31 cellular contexts compared by ENCODE assay signal in genomic region chr3:159157275-159157674, GRCh38.
"Had no signal": no experiment of that assay in that cellular context is flagged by ENCODE, and none has a peak within 500 bp of the region (broad histone marks: within the 10 kb centered on the region; RNA-seq: fewer than 3 reads in every experiment).

No MANE protein-coding gene starts in this region.

- H3K27ac ChIP-seq: KMS-11 had no signal

- DNase-seq: Karpas-422, Kasumi-1, KG1, MG63, MM.1S, NCI-H1048, NCI-H1092, NCI-H1105, NCI-H1105 treated with DMSO at 0.1 percent for 48 hours, NCI-H1417, NCI-H1417 treated with DMSO at 0.1 percent for 48 hours, NCI-H1436, NCI-H146, NCI-H1694, NCI-H1694 treated with DMSO at 0.1 percent for 48 hours, NCI-H187, NCI-H187 treated with DMSO at 0.1 percent for 48 hours, NCI-H1930, NCI-H2029, NCI-H2029 treated with DMSO at 0.1 percent for 48 hours, NCI-H2107, NCI-H2171, NCI-H2171 treated with DMSO at 0.1 percent for 48 hours, NCI-H2227 treated with DMSO at 0.1 percent for 48 hours, NCI-H226, NCI-H345, NCI-H446, NCI-H446 treated with DMSO at 0.1 percent for 48 hours, NCI-H510A, NCI-H510A treated with DMSO at 0.1 percent for 48 hours had no signal

- H3K36me3 ChIP-seq: MG63 had no signal

- H3K4me3 ChIP-seq: MG63 had no signal

- H3K27me3 ChIP-seq: MG63 had no signal

- H3K4me2 ChIP-seq: KMS-11 had no signal

- H3K9ac ChIP-seq: KMS-11 had no signal

- H3K9me3 ChIP-seq: MG63 had no signal
